8 cellular contexts compared by ENCODE assay signal in genomic region chr7:116524609-116525297, GRCh38. TPM values are rescaled to one million over a fixed set of nuclear protein-coding genes. Genes with fewer than 3 reads are reported as not detected.
DNase-seq lines count a peak whose midpoint lies in the region; ATAC-seq and TF ChIP-seq lines count a peak whose summit lies in the region.

Gene CAV1, plus strand, starts transcription at chr7:116525036. Its CDS starts 27 bp downstream, at chr7:116525063.

- TF ChIP-seq CTCF in CD14-positive monocyte (IDR thresholded peaks at IDR 0.05) (no peak), body of pancreas (IDR thresholded peaks at IDR 0.05) (peak in 2 of 7 experiments; percentile 13 to 17)

- H3K36me3 ChIP-seq in HAP-1 (replicated peaks) (no peaks in the 10 kb centered on the region), SK-N-MC (ENCODE audit: insufficient read depth, low read length) (peaks cover 34% of the 10 kb centered on the region), body of pancreas (replicated peaks in 1 of 2; ENCODE audit: insufficient read depth in 1 of 2, low read depth in 2 of 2) (no peaks in the 10 kb centered on the region)

- H3K9me3 ChIP-seq in HAP-1, result no peaks in the 10 kb centered on the region
- H3K9me3 ChIP-seq in SK-N-MC (ENCODE audit: low read depth, low read length), result no peaks in the 10 kb centered on the region
- H3K9me3 ChIP-seq in body of pancreas, result no peaks in the 10 kb centered on the region

- H3K4me3 Mint-ChIP-seq in CD14-positive monocyte, result peak within 1 kb of the TSS; percentile 89 to 96

- DNase-seq in CD14-positive monocyte (ENCODE audit: low spot score) (no peak), HAP-1 (ENCODE audit: low spot score in 2 of 2) (peak; percentile 42 to 68), SK-N-MC (ENCODE audit: low read depth, low spot score) (peak; percentile 87), body of pancreas (peak; percentile 54 to 72 (median 64)), hepatic stellate cell (ENCODE audit: low spot score) (peak; percentile 91), posterior vena cava (ENCODE audit: low spot score) (peak; percentile 94), SKM-1 treated with dmso at 0.1 percent for 144 hours (lab: John Stamatoyannopoulos, UW; ENCODE audit: unreplicated experiment) (no peak)

- peaks cover 59 to 63% (median 59%) of the 10 kb centered on the region in 3 donors for H3K27me3 Mint-ChIP-seq in CD14-positive monocyte (ENCODE audit: low read depth in 3 of 3)

- H3K4me1 ChIP-seq in HAP-1, result peaks cover 22% of the 10 kb centered on the region
- H3K4me1 ChIP-seq in body of pancreas, result peaks cover 19% of the 10 kb centered on the region

- H3K9ac ChIP-seq in SK-N-MC (ENCODE audit: insufficient read length), result peak within 1 kb of the TSS; percentile 99

- peak within 1 kb of the TSS in 3 of 7 donors; percentile 55 to 69 (median 68) for H3K27ac Mint-ChIP-seq in CD14-positive monocyte

- peak within 1 kb of the TSS; percentile 46 for H3K4me3 ChIP-seq in HAP-1
- peak within 1 kb of the TSS; percentile 97 for H3K4me3 ChIP-seq in SK-N-MC
- H3K4me3 ChIP-seq in body of pancreas, result peak within 1 kb of the TSS; percentile 23 to 36

- peak within 1 kb of the TSS; percentile 100 for H3K27ac ChIP-seq in SK-N-MC
- H3K27ac ChIP-seq in body of pancreas, result peak within 1 kb of the TSS; percentile 35 to 71 (median 62)

- in situ Hi-C loops in HAP-1 (cut with MboI; ENCODE audit: low sequenced_read_pairs), result no loop called here

- peaks cover 0 to 12% (median 10%) of the 10 kb centered on the region in 7 donors for H3K9me3 Mint-ChIP-seq in CD14-positive monocyte

- ATAC-seq in body of pancreas (peak; percentile 55), GM18511 (IDR thresholded peaks at IDR 0.05; ENCODE audit: unreplicated experiment) (no peak)

- H3K4me1 Mint-ChIP-seq in CD14-positive monocyte, result peaks cover 23% of the 10 kb centered on the region

- TF ChIP-seq POLR2A in body of pancreas (IDR thresholded peaks at IDR 0.05), result peak in 2 of 3 donors; percentile 28 to 39

- H3K27me3 ChIP-seq in HAP-1 (ENCODE audit: low read depth) (no peaks in the 10 kb centered on the region), body of pancreas (no peaks in the 10 kb centered on the region)

- H3K36me3 Mint-ChIP-seq in CD14-positive monocyte, result peaks cover 2 to 7% of the 10 kb centered on the region in 2 donors

- intact Hi-C loops in CD14-positive monocyte (cut with micrococcal nuclease), result no loop called here
- intact Hi-C loops in body of pancreas (cut with DNase I), result loop anchor here (10.0 kb wide), 1 partner anchor 260 kb away; no protein-coding TSS in a partner anchor
- intact Hi-C loops in posterior vena cava (cut with DNase I), result loop anchor here (2.0 to 10.0 kb wide), 5 partner anchors 24 to 267 kb away; no protein-coding TSS in a partner anchor

- WGBS in body of pancreas, 2 donors, result 2% methylated on average over 28 to 42 of the region's 42 CpGs

RNA-seq across cellular contexts. Expression of gene CAV1, which starts in this region (rescaled TPM):
- not detected for polyA plus RNA-seq in CD14-positive monocyte
- total RNA-seq in body of pancreas (10 to 100 TPM; 28.5 to 32.6 TPM), posterior vena cava (100 to 1,000 TPM; 226 to 291 TPM)

Comparison
In these comparisons a context has a peak if more than half of its experiments do, and no peak if none do; other contexts are left out.
1. RNA of gene CAV1 (total RNA-seq): 226 to 291 TPM in posterior vena cava; 28.5 to 32.6 TPM in body of pancreas; every median in the first group is over 4 times any median in the second.
2. DNase-seq: peak in HAP-1 (2 of 2), SK-N-MC (single experiment), body of pancreas (4 of 4), hepatic stellate cell (single experiment) and posterior vena cava (single experiment); none in CD14-positive monocyte (single experiment) and SKM-1 treated with dmso at 0.1 percent for 144 hours (single experiment).
3. H3K4me3 ChIP-seq: peak in every context shown above with its lines; median percentile 97 in SK-N-MC; 46 in HAP-1; 30 in body of pancreas.
4. intact Hi-C loops: an anchor here in body of pancreas (10.0 kb wide) and posterior vena cava (2.0 to 10.0 kb wide); none called in CD14-positive monocyte.